In genomic region chr9:84371737-84372136, GRCh38 we compare ENCODE assay signal across 13 cellular contexts. TPM values are rescaled to one million over a fixed set of nuclear protein-coding genes. Genes with fewer than 3 reads are reported as not detected.
DNase-seq lines count a peak whose midpoint lies in the region; ATAC-seq and TF ChIP-seq lines count a peak whose summit lies in the region.
"Had no signal": no experiment of that assay in that cellular context is flagged by ENCODE, and none has a peak within 500 bp of the region (broad histone marks: within the 10 kb centered on the region; RNA-seq: fewer than 3 reads in every experiment).

No MANE protein-coding gene starts in this region.

- peaks cover 18% of the 10 kb centered on the region for H3K27me3 Mint-ChIP-seq in stimulated activated memory B cell treated with anti-CD40 and anti-IgM and Interleukin-4, amounts not matched to agents 10 μg/mL and 1 μg/mL and 100 μg/mL, for 72 hours

- H3K27me3 ChIP-seq in upper lobe of right lung = no peaks in the 10 kb centered on the region

- DNase-seq in NK-92 treated with Interleukin-12 subunit alpha and Interleukin-12 subunit beta, amount 100 ng/mL, for 24 hours (lab: John Stamatoyannopoulos, UW) = peak; percentile 40
- no peak for DNase-seq in NK-92 (lab: John Stamatoyannopoulos, UW; ENCODE audit: unreplicated experiment)
- DNase-seq in amniotic epithelial cell (ENCODE audit: low read depth) = peak; percentile 100
- peak; percentile 95 for DNase-seq in iris pigment epithelial cell (ENCODE audit: low read depth)
- DNase-seq in upper lobe of right lung = no peak
- DNase-seq in substantia nigra (lab: John Stamatoyannopoulos, UW) = no peak
- DNase-seq: activated CD4-positive, alpha-beta T cell treated with anti-CD3 and anti-CD28 coated beads, Interleukin-2, amount 50 U/mL, for 48 hours; kidney; stimulated activated CD4-positive, alpha-beta T cell treated with anti-CD3 and anti-CD28 coated beads, Interleukin-2, amount 100 ng/mL, for 48 hours had no signal

- intact Hi-C loops in upper lobe of right lung (cut with DNase I) = no loop called here

- TF ChIP-seq CTCF in upper lobe of right lung (IDR thresholded peaks at IDR 0.05) = no peak

- peak; percentile 90 for ATAC-seq in upper lobe of right lung
- ATAC-seq in GM18502 (IDR thresholded peaks at IDR 0.05; ENCODE audit: poor library complexity, unreplicated experiment) = no peak
- ATAC-seq in stimulated activated memory B cell treated with anti-CD40 and anti-IgM and Interleukin-4, amounts not matched to agents 10 μg/mL and 1 μg/mL and 100 μg/mL, for 72 hours = no peak

- H3K9me3 Mint-ChIP-seq in stimulated activated memory B cell treated with anti-CD40 and anti-IgM and Interleukin-4, amounts not matched to agents 10 μg/mL and 1 μg/mL and 100 μg/mL, for 72 hours = no peaks in the 10 kb centered on the region
- H3K9me3 Mint-ChIP-seq: central memory CD8-positive, alpha-beta T cell had no signal

- no peaks in the 10 kb centered on the region for H3K4me1 Mint-ChIP-seq in stimulated activated memory B cell treated with anti-CD40 and anti-IgM and Interleukin-4, amounts not matched to agents 10 μg/mL and 1 μg/mL and 100 μg/mL, for 72 hours
- H3K4me1 Mint-ChIP-seq: central memory CD8-positive, alpha-beta T cell had no signal

- no peak overlapping the region for H3K27ac Mint-ChIP-seq in stimulated activated memory B cell treated with anti-CD40 and anti-IgM and Interleukin-4, amounts not matched to agents 10 μg/mL and 1 μg/mL and 100 μg/mL, for 72 hours

- H3K4me3 Mint-ChIP-seq in stimulated activated memory B cell treated with anti-CD40 and anti-IgM and Interleukin-4, amounts not matched to agents 10 μg/mL and 1 μg/mL and 100 μg/mL, for 72 hours = no peak overlapping the region
- H3K4me3 Mint-ChIP-seq: central memory CD8-positive, alpha-beta T cell had no signal

- H3K36me3 Mint-ChIP-seq in stimulated activated memory B cell treated with anti-CD40 and anti-IgM and Interleukin-4, amounts not matched to agents 10 μg/mL and 1 μg/mL and 100 μg/mL, for 72 hours = no peaks in the 10 kb centered on the region

- no peaks in the 10 kb centered on the region for H3K4me1 ChIP-seq in upper lobe of right lung

- H3K9me3 ChIP-seq in upper lobe of right lung = no peaks in the 10 kb centered on the region

- H3K36me3 ChIP-seq in upper lobe of right lung = no peaks in the 10 kb centered on the region

- H3K27ac ChIP-seq in upper lobe of right lung = no peak overlapping the region
- no peak overlapping the region for H3K27ac ChIP-seq in substantia nigra (ENCODE audit: low read depth, low read length, poor library complexity, severe bottlenecking)

- H3K4me3 ChIP-seq in upper lobe of right lung = no peak overlapping the region

RNA-seq across cellular contexts. Expression of gene SLC28A3, which starts 31.2 kb away (rescaled TPM):
- total RNA-seq in upper lobe of right lung = 1.6 TPM
- total RNA-seq: OCI-LY7 had no signal

Comparison
In these comparisons a context has a peak if more than half of its experiments do, and no peak if none do; other contexts are left out.
1. DNase-seq: peak in NK-92 treated with Interleukin-12 subunit alpha and Interleukin-12 subunit beta, amount 100 ng/mL, for 24 hours (single experiment), amniotic epithelial cell (single experiment) and iris pigment epithelial cell (single experiment); none in NK-92 (single experiment), upper lobe of right lung (single experiment) and substantia nigra (0 of 49).